In the genomic region with DNA sequence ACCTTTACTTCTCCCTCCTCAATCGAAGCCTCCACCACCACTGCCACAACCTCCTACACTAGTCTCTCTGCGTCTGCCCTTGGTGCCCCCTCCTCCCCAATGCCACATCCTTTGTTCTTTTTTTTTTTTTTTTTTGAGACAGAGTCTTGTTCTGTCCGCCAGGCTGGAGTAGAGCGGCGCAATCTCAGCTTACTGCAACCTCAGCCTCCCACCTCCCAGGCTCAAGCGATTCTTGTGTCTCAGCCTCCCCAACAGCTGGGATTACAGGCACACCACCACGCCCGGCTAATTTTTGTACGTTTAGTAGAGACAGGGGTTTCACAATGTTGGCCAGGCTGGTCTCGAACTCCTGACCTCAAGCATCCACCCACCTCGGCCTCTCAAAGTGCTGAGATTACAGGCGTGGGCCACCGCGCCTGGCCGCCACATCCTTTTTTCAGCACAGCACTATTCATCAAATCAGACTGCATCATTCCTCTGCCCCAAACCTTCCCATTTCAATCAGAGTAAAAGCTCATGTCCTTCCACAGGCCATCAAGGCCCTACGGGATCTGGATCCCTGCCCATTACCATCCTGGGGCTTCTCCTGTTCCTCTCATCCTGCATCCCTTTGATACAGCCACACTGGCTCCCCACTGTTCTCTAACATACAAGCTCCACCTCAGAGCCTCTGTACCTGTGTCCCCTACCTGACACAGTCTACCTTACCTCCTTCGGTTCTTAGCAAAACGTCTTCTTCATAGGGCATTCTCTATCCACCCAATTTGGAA, we compare ENCODE assay signal across 9 cellular contexts. TPM values are rescaled to one million over a fixed set of nuclear protein-coding genes. Genes with fewer than 3 reads are reported as not detected.
DNase-seq lines count a peak whose midpoint lies in the region; ATAC-seq and TF ChIP-seq lines count a peak whose summit lies in the region.
"Had no signal": no experiment of that assay in that cellular context is flagged by ENCODE, and none has a peak within 500 bp of the region (broad histone marks: within the 10 kb centered on the region; RNA-seq: fewer than 3 reads in every experiment).

No MANE protein-coding gene starts in this region.

- peaks cover 63% of the 10 kb centered on the region for H3K79me2 ChIP-seq in PC-3 (ENCODE audit: low read length)

- 0 out of 2 replicates have a peak, but pooled peaks cover 6% of the 10 kb centered on the region for H3K4me1 ChIP-seq in PC-3 (ENCODE audit: insufficient read depth, low read length)
- peaks cover 0 to 30% (median 26%) of the 10 kb centered on the region in 4 donors for H3K4me1 ChIP-seq in sigmoid colon

- H3K9ac ChIP-seq in PC-3 (ENCODE audit: low read length), result no peak overlapping the region

- no peaks in the 10 kb centered on the region for H3F3A ChIP-seq in PC-3 (ENCODE audit: low read length, unreplicated experiment)

- TF ChIP-seq CTCF in PC-3 (conservative IDR thresholded peaks at IDR 0.05; ENCODE audit: low read depth, low read length) (no peak), choroid plexus epithelial cell (conservative IDR thresholded peaks at IDR 0.05; ENCODE audit: low read depth, low read length) (no peak), sigmoid colon (IDR thresholded peaks at IDR 0.05) (no peak)

- no peak for TF ChIP-seq EP300 in sigmoid colon (IDR thresholded peaks at IDR 0.05)

- BruUV-seq in PC-3 (replicated peaks; lab: Mats Ljungman, UMichigan), result no TSS peak

- H3K9me2 ChIP-seq in PC-3 (replicated peaks; ENCODE audit: low read length), result no peaks in the 10 kb centered on the region

- CTCF ChIA-PET in PC-3 (lab: Charles Lee), result interaction anchor here (0.6 kb wide), 1 partner anchor 96 kb away, joined by 3 read pairs; no protein-coding TSS in a partner anchor

- DNase-seq in EH (ENCODE audit: low read depth), result peak; percentile 13
- DNase-seq in PC-3, result no peak
- no peak for DNase-seq in choroid plexus epithelial cell (ENCODE audit: low read depth)
- DNase-seq in sigmoid colon, result no peak
- DNase-seq in GM19238 (ENCODE audit: insufficient read length, low spot score), result no peak
- DNase-seq in NCI-H187 treated with DMSO at 0.1 percent for 48 hours (lab: John Stamatoyannopoulos, UW), result no peak
- no peak for DNase-seq in UCSD-AML1 (lab: John Stamatoyannopoulos, UW; ENCODE audit: unreplicated experiment)
- DNase-seq: NCI-H1417 treated with DMSO at 0.1 percent for 48 hours had no signal

- no peak for ATAC-seq in PC-3
- ATAC-seq in GM18861 (IDR thresholded peaks at IDR 0.05; ENCODE audit: unreplicated experiment), result no peak

- H4K20me1 ChIP-seq in PC-3 (ENCODE audit: low read length), result peaks cover 17% of the 10 kb centered on the region; the same call in 1 of the 2 replicates

- TF ChIP-seq POLR2A in sigmoid colon (IDR thresholded peaks at IDR 0.05), result no peak

- no peak overlapping the region for H2AFZ ChIP-seq in PC-3 (ENCODE audit: low read length)

- peak overlapping the region; percentile 84 for H3K4me2 ChIP-seq in PC-3 (ENCODE audit: low read length)

- no peaks in the 10 kb centered on the region; the same call in 1 of the 2 replicates for H3K36me3 ChIP-seq in PC-3 (ENCODE audit: low read depth, low read length)
- peaks cover 0 to 15% (median 0%) of the 10 kb centered on the region in 4 donors for H3K36me3 ChIP-seq in sigmoid colon

- WGBS in sigmoid colon, 2 donors, result 58 to 66% methylated on average over 18 of the region's 18 CpGs

- POLR2A ChIA-PET in PC-3 (lab: Charles Lee; ENCODE audit: unreplicated experiment), result no interaction called here

- H3K27me3 ChIP-seq in PC-3 (ENCODE audit: low read length) (no peaks in the 10 kb centered on the region), sigmoid colon (no peaks in the 10 kb centered on the region)

- intact Hi-C loops in PC-3 (cut with micrococcal nuclease) (no loop called here), sigmoid colon (cut with DNase I) (no loop called here)

- H3K4me3 ChIP-seq in PC-3 (ENCODE audit: low read length) (peak overlapping the region; percentile 84), choroid plexus epithelial cell (ENCODE audit: low read depth, low read length) (peak overlapping the region; percentile 21), sigmoid colon (peak overlapping the region in 3 of 4 donors; percentile 82 to 98 (median 88))

- no peak overlapping the region for H3K27ac ChIP-seq in PC-3 (ENCODE audit: low read length)
- no peak overlapping the region for H3K27ac ChIP-seq in sigmoid colon

- no peaks in the 10 kb centered on the region for H3K9me3 ChIP-seq in PC-3 (ENCODE audit: low read length)
- no peaks in the 10 kb centered on the region for H3K9me3 ChIP-seq in sigmoid colon

RNA-seq across cellular contexts. Expression of a gene that starts 2.0 kb away (rescaled TPM):
- total RNA-seq in PC-3 (2014; rRNA removed) (16.5 and 19.9 TPM in 2 replicates), sigmoid colon (10 to 100 TPM; 16.1 to 21.6 (median 19.2) TPM)
- 1 to 10 TPM in 1 of 3 donors, under 1 TPM in 1, not detected in 1; 0.46 to 2.0 TPM for polyA plus RNA-seq in sigmoid colon

RNA-seq across cellular contexts. Expression of a gene that starts 25.6 kb away (rescaled TPM):
- not detected in 2 replicates for total RNA-seq in PC-3 (2014; rRNA removed)
- total RNA-seq in sigmoid colon, result 1 to 10 TPM in 3 of 4 donors, under 1 TPM in 1; 0.95 to 3.9 (median 1.5) TPM
- under 1 TPM in 1 of 3 donors, not detected in 2; 0.04 TPM for polyA plus RNA-seq in sigmoid colon

RNA-seq across cellular contexts. Expression of a gene that starts 27.2 kb away (rescaled TPM):
- total RNA-seq in PC-3 (2014; rRNA removed) (78.8 and 79.2 TPM in 2 replicates), sigmoid colon (100 to 1,000 TPM in 1 of 4 donors, 10 to 100 TPM in 3; 58.5 to 104 (median 69.2) TPM)
- 10 to 100 TPM; 19.4 to 42.6 (median 33.9) TPM for polyA plus RNA-seq in sigmoid colon

RNA-seq across cellular contexts. Expression of a gene that starts 50.5 kb away (rescaled TPM):
- 63.4 and 69.8 TPM in 2 replicates for total RNA-seq in PC-3 (2014; rRNA removed)
- total RNA-seq in sigmoid colon, result 10 to 100 TPM; 34.2 to 71.2 (median 39.5) TPM
- polyA plus RNA-seq in sigmoid colon, result 10 to 100 TPM in 1 of 3 donors, 1 to 10 TPM in 2; 5.5 to 18.4 (median 9.0) TPM

RNA-seq across cellular contexts. Expression of a gene that starts 51.5 kb away (rescaled TPM):
- total RNA-seq in PC-3 (2014; rRNA removed) (29.6 and 35.1 TPM in 2 replicates), sigmoid colon (10 to 100 TPM in 3 of 4 donors, 1 to 10 TPM in 1; 9.9 to 12.3 (median 11.3) TPM)
- polyA plus RNA-seq in sigmoid colon, result 1 to 10 TPM; 3.0 to 6.4 (median 4.9) TPM

Comparison
In these comparisons a context has a peak if more than half of its experiments do, and no peak if none do; other contexts are left out.
1. H3K4me3 ChIP-seq: peak in every context shown above with its lines; median percentile 88 in sigmoid colon; 84 in PC-3; 21 in choroid plexus epithelial cell.